1 cellular context compared by ENCODE assay signal in genomic region chr1:45172015-45172414, GRCh38.
TF ChIP-seq lines count a peak whose summit lies in the region.

No MANE protein-coding gene starts in this region.

TF ChIP-seq in HepG2, 621 proteins besides CTCF, POLR2A, EP300 and RAD21 (continued from another document and continues in another):
- TF ChIP-seq SMC3 (IDR thresholded peaks at IDR 0.05; ENCODE audit: low read length) (peak; percentile 12; the same call in 1 of the 2 replicates), ADNP (CRISPR knock-in tag; IDR thresholded peaks at IDR 0.05) (no peak), SPEN (CRISPR knock-in tag; IDR thresholded peaks at IDR 0.05; ENCODE audit: low read depth) (no peak), ZNF564 (CRISPR knock-in tag; IDR thresholded peaks at IDR 0.05) (no peak), KDM1A (CRISPR knock-in tag; IDR thresholded peaks at IDR 0.05) (peak; percentile 57; the same call in 1 of the 2 replicates), NBN (conservative IDR thresholded peaks at IDR 0.05) (no peak), HOMEZ (CRISPR knock-in tag; IDR thresholded peaks at IDR 0.05; ENCODE audit: low read depth) (peak; percentile 93), DNMT1 (CRISPR knock-in tag; IDR thresholded peaks at IDR 0.05) (no peak), ZNF441 (CRISPR knock-in tag; IDR thresholded peaks at IDR 0.05; ENCODE audit: borderline replicate concordance) (no peak), ZNF317 (CRISPR knock-in tag; IDR thresholded peaks at IDR 0.05) (no peak), ESRRA (CRISPR knock-in tag; IDR thresholded peaks at IDR 0.05; ENCODE audit: low read depth) (no peak), ONECUT2 (CRISPR knock-in tag; IDR thresholded peaks at IDR 0.05) (peak; percentile 64; the same call in 1 of the 2 replicates), CAMTA2 (CRISPR knock-in tag; IDR thresholded peaks at IDR 0.05; ENCODE audit: borderline replicate concordance) (no peak), ZKSCAN1 (IDR thresholded peaks at IDR 0.05; ENCODE audit: low read length) (no peak), ZBTB38 (CRISPR knock-in tag; IDR thresholded peaks at IDR 0.05) (no peak), MXD1 (CRISPR knock-in tag; IDR thresholded peaks at IDR 0.05) (no peak), ZNF639 (CRISPR knock-in tag; conservative IDR thresholded peaks at IDR 0.05) (no peak), NPAS2 (CRISPR knock-in tag; IDR thresholded peaks at IDR 0.05; ENCODE audit: borderline replicate concordance) (no peak), ZNF331 (CRISPR knock-in tag; IDR thresholded peaks at IDR 0.05) (peak; percentile 57; the same call in 1 of the 2 replicates), CENPT (CRISPR knock-in tag; IDR thresholded peaks at IDR 0.05; ENCODE audit: low read depth) (no peak), ZBTB7B (CRISPR knock-in tag; IDR thresholded peaks at IDR 0.05) (no peak), NRL (CRISPR knock-in tag; IDR thresholded peaks at IDR 0.05; ENCODE audit: borderline replicate concordance) (no peak), ZBTB21 (CRISPR knock-in tag; IDR thresholded peaks at IDR 0.05) (no peak), TARDBP (CRISPR knock-in tag; IDR thresholded peaks at IDR 0.05) (peak; percentile 78), KLF16 (CRISPR knock-in tag; IDR thresholded peaks at IDR 0.05) (peak in 1 of 2 experiments; percentile 70; a peak in 1 of 4 replicates), BCL6 (CRISPR knock-in tag; IDR thresholded peaks at IDR 0.05) (peak; percentile 91), ERF (CRISPR knock-in tag; IDR thresholded peaks at IDR 0.05) (peak; percentile 78; the same call in 1 of the 2 replicates), BRCA1 (CRISPR knock-in tag; IDR thresholded peaks at IDR 0.05) (no peak), HMGXB3 (CRISPR knock-in tag; IDR thresholded peaks at IDR 0.05; ENCODE audit: borderline replicate concordance) (0 out of 2 replicates have a peak, but pooled peaks have one; percentile 64), AGO2 (optimal IDR thresholded peaks at IDR 0.05; ENCODE audit: low read depth, low read length) (no peak), NFIC (IDR thresholded peaks at IDR 0.05; ENCODE audit: low read length) (peak; percentile 96), HNRNPLL (IDR thresholded peaks at IDR 0.05; ENCODE audit: low read depth, low read length, poor library complexity, severe bottlenecking) (no peak), ZNF720 (CRISPR knock-in tag; IDR thresholded peaks at IDR 0.05) (no peak), ZNF607 (CRISPR knock-in tag; IDR thresholded peaks at IDR 0.05; ENCODE audit: borderline replicate concordance) (no peak), THYN1 (CRISPR knock-in tag; IDR thresholded peaks at IDR 0.05; ENCODE audit: borderline replicate concordance, low read depth) (no peak), ZNF597 (CRISPR knock-in tag; IDR thresholded peaks at IDR 0.05) (no peak), SRSF1 (optimal IDR thresholded peaks at IDR 0.05; ENCODE audit: low read depth, low read length) (no peak), TOE1 (CRISPR knock-in tag; IDR thresholded peaks at IDR 0.05) (peak; percentile 65; the same call in 1 of the 2 replicates), ZNF589 (CRISPR knock-in tag; conservative IDR thresholded peaks at IDR 0.05) (no peak), ZNF652 (CRISPR knock-in tag; IDR thresholded peaks at IDR 0.05; ENCODE audit: borderline replicate concordance, low read depth) (peak; percentile 38; the same call in 1 of the 2 replicates), ZNF251 (CRISPR knock-in tag; IDR thresholded peaks at IDR 0.05) (no peak), ZFP1 (CRISPR knock-in tag; IDR thresholded peaks at IDR 0.05) (0 out of 2 replicates have a peak, but pooled peaks have one; percentile 35), ZNF567 (CRISPR knock-in tag; IDR thresholded peaks at IDR 0.05; ENCODE audit: borderline replicate concordance) (no peak), ARNT2 (CRISPR knock-in tag; IDR thresholded peaks at IDR 0.05; ENCODE audit: low read depth) (no peak), SMAD3 (CRISPR knock-in tag; IDR thresholded peaks at IDR 0.05) (peak; percentile 87)
- TF ChIP-seq, protein P1, sequence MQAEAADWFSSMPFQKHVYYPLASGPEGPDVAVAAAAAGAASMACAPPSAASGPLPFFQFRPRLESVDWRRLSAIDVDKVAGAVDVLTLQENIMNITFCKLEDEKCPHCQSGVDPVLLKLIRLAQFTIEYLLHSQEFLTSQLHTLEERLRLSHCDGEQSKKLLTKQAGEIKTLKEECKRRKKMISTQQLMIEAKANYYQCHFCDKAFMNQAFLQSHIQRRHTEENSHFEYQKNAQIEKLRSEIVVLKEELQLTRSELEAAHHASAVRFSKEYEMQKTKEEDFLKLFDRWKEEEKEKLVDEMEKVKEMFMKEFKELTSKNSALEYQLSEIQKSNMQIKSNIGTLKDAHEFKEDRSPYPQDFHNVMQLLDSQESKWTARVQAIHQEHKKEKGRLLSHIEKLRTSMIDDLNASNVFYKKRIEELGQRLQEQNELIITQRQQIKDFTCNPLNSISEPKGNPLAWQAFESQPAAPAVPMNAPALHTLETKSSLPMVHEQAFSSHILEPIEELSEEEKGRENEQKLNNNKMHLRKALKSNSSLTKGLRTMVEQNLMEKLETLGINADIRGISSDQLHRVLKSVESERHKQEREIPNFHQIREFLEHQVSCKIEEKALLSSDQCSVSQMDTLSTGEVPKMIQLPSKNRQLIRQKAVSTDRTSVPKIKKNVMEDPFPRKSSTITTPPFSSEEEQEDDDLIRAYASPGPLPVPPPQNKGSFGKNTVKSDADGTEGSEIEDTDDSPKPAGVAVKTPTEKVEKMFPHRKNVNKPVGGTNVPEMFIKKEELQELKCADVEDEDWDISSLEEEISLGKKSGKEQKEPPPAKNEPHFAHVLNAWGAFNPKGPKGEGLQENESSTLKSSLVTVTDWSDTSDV (CRISPR knock-in tag; IDR thresholded peaks at IDR 0.05): no peak
- TF ChIP-seq, protein P2, sequence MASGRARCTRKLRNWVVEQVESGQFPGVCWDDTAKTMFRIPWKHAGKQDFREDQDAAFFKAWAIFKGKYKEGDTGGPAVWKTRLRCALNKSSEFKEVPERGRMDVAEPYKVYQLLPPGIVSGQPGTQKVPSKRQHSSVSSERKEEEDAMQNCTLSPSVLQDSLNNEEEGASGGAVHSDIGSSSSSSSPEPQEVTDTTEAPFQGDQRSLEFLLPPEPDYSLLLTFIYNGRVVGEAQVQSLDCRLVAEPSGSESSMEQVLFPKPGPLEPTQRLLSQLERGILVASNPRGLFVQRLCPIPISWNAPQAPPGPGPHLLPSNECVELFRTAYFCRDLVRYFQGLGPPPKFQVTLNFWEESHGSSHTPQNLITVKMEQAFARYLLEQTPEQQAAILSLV (CRISPR knock-in tag; IDR thresholded peaks at IDR 0.05; ENCODE audit: borderline replicate concordance): no peak
- TF ChIP-seq, protein P3, sequence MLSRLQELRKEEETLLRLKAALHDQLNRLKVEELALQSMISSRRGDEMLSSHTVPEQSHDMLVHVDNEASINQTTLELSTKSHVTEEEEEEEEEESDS (CRISPR knock-in tag; IDR thresholded peaks at IDR 0.05; ENCODE audit: borderline replicate concordance): no peak
- TF ChIP-seq, protein P4, sequence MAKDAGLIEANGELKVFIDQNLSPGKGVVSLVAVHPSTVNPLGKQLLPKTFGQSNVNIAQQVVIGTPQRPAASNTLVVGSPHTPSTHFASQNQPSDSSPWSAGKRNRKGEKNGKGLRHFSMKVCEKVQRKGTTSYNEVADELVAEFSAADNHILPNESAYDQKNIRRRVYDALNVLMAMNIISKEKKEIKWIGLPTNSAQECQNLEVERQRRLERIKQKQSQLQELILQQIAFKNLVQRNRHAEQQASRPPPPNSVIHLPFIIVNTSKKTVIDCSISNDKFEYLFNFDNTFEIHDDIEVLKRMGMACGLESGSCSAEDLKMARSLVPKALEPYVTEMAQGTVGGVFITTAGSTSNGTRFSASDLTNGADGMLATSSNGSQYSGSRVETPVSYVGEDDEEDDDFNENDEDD (CRISPR knock-in tag; IDR thresholded peaks at IDR 0.05; ENCODE audit: borderline replicate concordance): peak; percentile 35; the same call in 1 of the 2 replicates
